Comparison of ENCODE assay signal across 8 cellular contexts in the genomic region with DNA sequence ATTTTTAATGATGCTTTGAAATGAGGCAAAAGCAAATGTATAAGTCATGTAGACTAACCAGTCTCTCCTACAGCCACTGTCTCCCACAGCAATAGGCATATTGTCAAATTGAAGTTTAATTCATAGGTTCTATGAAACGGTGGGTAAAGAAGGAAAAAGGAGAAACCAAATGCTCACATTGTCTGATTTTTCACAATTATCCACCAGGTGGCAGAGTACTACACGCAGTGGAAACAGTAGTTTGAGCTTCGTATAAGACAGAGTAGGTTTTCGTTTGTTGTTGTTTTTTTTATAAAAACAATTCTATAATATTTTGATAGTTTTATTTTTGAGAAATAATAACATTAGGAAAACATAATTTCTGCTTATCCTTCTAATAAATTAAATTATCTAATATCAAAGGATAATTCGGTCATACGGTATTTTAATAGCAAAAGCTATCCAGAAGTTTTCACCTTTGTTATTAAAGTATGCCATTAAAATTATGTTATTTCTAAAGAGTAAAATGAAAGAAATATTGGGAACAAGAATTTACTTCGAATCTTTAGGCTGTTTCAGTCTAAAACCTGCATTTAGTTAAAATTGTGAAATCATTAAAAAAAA. TPM values are rescaled to one million over a fixed set of nuclear protein-coding genes. Genes with fewer than 3 reads are reported as not detected.
A peak's percentile ranks its signal among the peaks of the same experiment; 100 is the strongest.
DNase-seq lines count a peak whose midpoint lies in the region; ATAC-seq, FAIRE-seq and TF ChIP-seq lines count a peak whose summit lies in the region.

No MANE protein-coding gene starts in this region.

- no peak overlapping the region for H3K9ac ChIP-seq in HepG2 (ENCODE audit: insufficient read depth, low read depth, low read length)

- FAIRE-seq in HepG2 (lab: Jason Lieb, UNC), result peak; percentile 78

- no peak for TF ChIP-seq POLR2A in body of pancreas (IDR thresholded peaks at IDR 0.05)
- no peak for TF ChIP-seq POLR2A in HepG2 (IDR thresholded peaks at IDR 0.05; ENCODE audit: insufficient read depth in 1 of 2, low read depth in 2 of 2, low read length in 2 of 2)
- no peak for TF ChIP-seq POLR2A in vagina (IDR thresholded peaks at IDR 0.05)

- no peaks in the 10 kb centered on the region for H3K36me3 ChIP-seq in body of pancreas (replicated peaks in 1 of 2; ENCODE audit: insufficient read depth in 1 of 2, low read depth in 2 of 2)
- no peaks in the 10 kb centered on the region for H3K36me3 ChIP-seq in HepG2 (replicated peaks in 1 of 2; ENCODE audit: control insufficient read depth in 1 of 2, insufficient read depth in 2 of 2, low read length in 2 of 2)
- no peaks in the 10 kb centered on the region for H3K36me3 ChIP-seq in vagina

- no peak overlapping the region for H3K4me2 ChIP-seq in HepG2 (ENCODE audit: low read depth, low read length)

- CTCF ChIA-PET in HepG2 (lab: Yijun Ruan, JAX; ENCODE audit: low intra/inter-chr PET ratio, low total read pairs), result interaction anchor here (0.6 to 3.3 kb wide), 2 partner anchors 11 to 432 kb away, joined by 3 to 57 read pairs; no protein-coding TSS in a partner anchor

- ATAC-seq in GM18907 (IDR thresholded peaks at IDR 0.05; ENCODE audit: unreplicated experiment), result peak; percentile 86
- peak; percentile 77 for ATAC-seq in HG03354 (IDR thresholded peaks at IDR 0.05; ENCODE audit: poor library complexity, severe bottlenecking, unreplicated experiment)
- ATAC-seq in body of pancreas, result peak; percentile 71
- peak; percentile 76 for ATAC-seq in HepG2
- ATAC-seq in activated CD4-positive, CD25-positive, alpha-beta regulatory T cell treated with anti-CD3 and anti-CD28 coated beads, Interleukin-2, amount 50 U/mL, for 24 hours, result no peak

- intact Hi-C loops in body of pancreas (cut with DNase I) (loop anchor here (5.0 kb wide), 1 partner anchor 430 kb away; no protein-coding TSS in a partner anchor), HepG2 (cut with micrococcal nuclease; ENCODE audit: unreplicated experiment) (loop anchor here (1.0 kb wide), 1 partner anchor 431 kb away; no protein-coding TSS in a partner anchor), vagina (cut with DNase I) (no loop called here)

- H3K27ac ChIP-seq in body of pancreas (no peak overlapping the region), HepG2 (ENCODE audit: extremely low read length, insufficient read depth, low read length) (no peak overlapping the region), vagina (no peak overlapping the region)

- no peak overlapping the region for H2AFZ ChIP-seq in HepG2 (ENCODE audit: low read length)

- H3K4me1 ChIP-seq in body of pancreas, result no peaks in the 10 kb centered on the region
- H3K4me1 ChIP-seq in HepG2 (ENCODE audit: insufficient read depth, low read length), result no peaks in the 10 kb centered on the region
- H3K4me1 ChIP-seq in vagina, result no peaks in the 10 kb centered on the region

- TF ChIP-seq CTCF in body of pancreas (IDR thresholded peaks at IDR 0.05), result peak in 6 of 7 experiments; percentile 59 to 71 (median 66)
- peak; percentile 76 for TF ChIP-seq CTCF in HepG2 (CRISPR knock-in tag; IDR thresholded peaks at IDR 0.05)
- TF ChIP-seq CTCF in vagina (IDR thresholded peaks at IDR 0.05), result peak; percentile 38 to 51 (median 49)

- H4K20me1 ChIP-seq in HepG2 (ENCODE audit: insufficient read depth, low read length), result no peaks in the 10 kb centered on the region

- peak; percentile 16 for DNase-seq in COLO829 (ENCODE audit: low spot score)
- peak; percentile 54 for DNase-seq in NCI-H446 treated with DMSO at 0.1 percent for 48 hours (lab: John Stamatoyannopoulos, UW)
- DNase-seq in body of pancreas, result peak in 2 of 4 donors; percentile 7 to 34
- peak; percentile 51 for DNase-seq in HepG2 (ENCODE audit: low spot score)
- no peak for DNase-seq in vagina (ENCODE audit: extremely low spot score in 2 of 2)

- no peak overlapping the region for H3K4me3 ChIP-seq in body of pancreas
- H3K4me3 ChIP-seq in HepG2 (replicated peaks in 1 of 3; ENCODE audit: insufficient read depth in 1 of 3, low read depth in 2 of 3, low read length in 3 of 3), result no peak overlapping the region
- H3K4me3 ChIP-seq in vagina, result no peak overlapping the region

- WGBS in body of pancreas, 2 donors, result 17 to 18% methylated on average over 7 of the region's 7 CpGs
- WGBS in HepG2 (ENCODE audit: low lambda C conversion rate), result 15% methylated on average over 7 of the region's 7 CpGs

- TF ChIP-seq RAD21 in HepG2 (CRISPR knock-in tag; IDR thresholded peaks at IDR 0.05), result no peak

- POLR2A ChIA-PET in HepG2 (lab: Yijun Ruan, JAX), result no interaction called here

- no peaks in the 10 kb centered on the region for H3K27me3 ChIP-seq in body of pancreas
- no peaks in the 10 kb centered on the region for H3K27me3 ChIP-seq in HepG2 (ENCODE audit: control insufficient read depth in 1 of 2, insufficient read depth in 2 of 2, low read length in 2 of 2)
- H3K27me3 ChIP-seq in vagina, result no peaks in the 10 kb centered on the region

- in situ Hi-C loops in HepG2 (cut with HindIII; ENCODE audit: extremely low pct_ligation_motif_present, low pct_unique_long_range_greater_than_20kb), result loop anchor here (5.0 kb wide), 1 partner anchor 435 kb away; no protein-coding TSS in a partner anchor

- no peaks in the 10 kb centered on the region for H3K79me2 ChIP-seq in HepG2 (ENCODE audit: insufficient read depth, low read length)

- no peak for TF ChIP-seq EP300 in HepG2 (IDR thresholded peaks at IDR 0.05; ENCODE audit: low read depth in 2 of 2, low read length in 2 of 2)
- TF ChIP-seq EP300 in HepG2 (CRISPR knock-in tag; IDR thresholded peaks at IDR 0.05; ENCODE audit: borderline replicate concordance), result no peak

- no peaks in the 10 kb centered on the region for H3K9me3 ChIP-seq in body of pancreas
- no peaks in the 10 kb centered on the region for H3K9me3 ChIP-seq in HepG2 (ENCODE audit: low read length)
- H3K9me3 ChIP-seq in vagina, result no peaks in the 10 kb centered on the region

- BruUV-seq in HepG2 (replicated peaks; lab: Mats Ljungman, UMichigan), result no TSS peak

TF ChIP-seq in HepG2, 621 proteins besides CTCF, POLR2A, EP300 and RAD21 (continues in another document):
- TF ChIP-seq SMC3 (IDR thresholded peaks at IDR 0.05; ENCODE audit: low read length) (peak; percentile 78), STAG1 (CRISPR knock-in tag; IDR thresholded peaks at IDR 0.05) (peak; percentile 73)

RNA-seq across cellular contexts. Expression of gene TYW3, which starts 39.1 kb away (rescaled TPM):
- total RNA-seq in body of pancreas (10 to 100 TPM in 1 of 2 donors, 1 to 10 TPM in 1; 8.6 to 15.3 TPM), HepG2 (2016; rRNA removed; fragmentation: Illumina TruSeq; extraction: Trizol) (45.8 and 77.2 TPM in 2 replicates), vagina (8.8 TPM)
- 20.0 and 24.3 TPM in 2 replicates for total RNA-seq in HepG2 (2016; cell fraction: cytosol; rRNA removed; fragmentation: Illumina TruSeq; extraction: Trizol; ENCODE audit: low read depth)
- total RNA-seq in HepG2 (2016; cell fraction: insoluble cytoplasmic fraction; rRNA removed; fragmentation: Illumina TruSeq; extraction: Trizol), result 48.2 and 77.6 TPM in 2 replicates
- 55.2 and 64.7 TPM in 2 replicates for total RNA-seq in HepG2 (2016; cell fraction: membrane; rRNA removed; fragmentation: Illumina TruSeq; extraction: Trizol)
- 23.1 and 25.9 TPM in 2 replicates for total RNA-seq in HepG2 (2016; cell fraction: nucleus; rRNA removed; fragmentation: Illumina TruSeq; extraction: Trizol)
- polyA plus RNA-seq in HepG2 (2011; rRNA removed), result 11.7 and 17.6 TPM in 2 replicates
- polyA plus RNA-seq in HepG2 (2011; cell fraction: cytosol; rRNA removed), result 7.5 and 11.1 TPM in 2 replicates
- polyA plus RNA-seq in HepG2 (2011; cell fraction: nucleus; rRNA removed), result 5.8 and 6.9 TPM in 2 replicates
- polyA plus RNA-seq in HepG2 (2012), result 18.2 and 30.2 TPM in 2 replicates
- 45.2 and 48.7 TPM in 2 replicates for polyA plus RNA-seq in HepG2 (2016; cell fraction: cytosol; fragmentation: Illumina TruSeq; extraction: Trizol; ENCODE audit: low read depth)
- 88.2 and 89.8 TPM in 2 replicates for polyA plus RNA-seq in HepG2 (2016; cell fraction: insoluble cytoplasmic fraction; fragmentation: Illumina TruSeq; extraction: Trizol; ENCODE audit: low read depth)
- polyA plus RNA-seq in HepG2 (2016; cell fraction: membrane; fragmentation: Illumina TruSeq; extraction: Trizol; ENCODE audit: low read depth), result 62.5 and 75.3 TPM in 2 replicates
- polyA plus RNA-seq in HepG2 (2016; cell fraction: nucleus; fragmentation: Illumina TruSeq; extraction: Trizol; ENCODE audit: insufficient read depth, low read depth), result 41.1 and 43.4 TPM in 2 replicates
- polyA minus RNA-seq in HepG2 (2011; rRNA and poly(A)+ RNA removed; ENCODE audit: low replicate concordance), result 7.4 and 14.2 TPM in 2 replicates
- 8.8 and 10.0 TPM in 2 replicates for polyA minus RNA-seq in HepG2 (2011; cell fraction: cytosol; rRNA and poly(A)+ RNA removed)
- 29.8 and 29.9 TPM in 2 replicates for polyA minus RNA-seq in HepG2 (2011; cell fraction: nucleus; rRNA and poly(A)+ RNA removed)

RNA-seq across cellular contexts. Expression of gene CRYZ, which starts 39.2 kb away (rescaled TPM):
- 10 to 100 TPM; 28.7 to 77.0 TPM for total RNA-seq in body of pancreas
- 115 and 203 TPM in 2 replicates for total RNA-seq in HepG2 (2016; rRNA removed; fragmentation: Illumina TruSeq; extraction: Trizol)
- total RNA-seq in HepG2 (2016; cell fraction: cytosol; rRNA removed; fragmentation: Illumina TruSeq; extraction: Trizol; ENCODE audit: low read depth), result 11.6 and 13.0 TPM in 2 replicates
- 115 and 198 TPM in 2 replicates for total RNA-seq in HepG2 (2016; cell fraction: insoluble cytoplasmic fraction; rRNA removed; fragmentation: Illumina TruSeq; extraction: Trizol)
- 40.3 and 47.4 TPM in 2 replicates for total RNA-seq in HepG2 (2016; cell fraction: membrane; rRNA removed; fragmentation: Illumina TruSeq; extraction: Trizol)
- 55.8 and 62.4 TPM in 2 replicates for total RNA-seq in HepG2 (2016; cell fraction: nucleus; rRNA removed; fragmentation: Illumina TruSeq; extraction: Trizol)
- polyA plus RNA-seq in HepG2 (2011; rRNA removed), result 149 and 211 TPM in 2 replicates
- polyA plus RNA-seq in HepG2 (2011; cell fraction: cytosol; rRNA removed), result 82.6 and 124 TPM in 2 replicates
- polyA plus RNA-seq in HepG2 (2011; cell fraction: nucleus; rRNA removed), result 63.1 and 80.9 TPM in 2 replicates
- polyA plus RNA-seq in HepG2 (2012), result 110 and 119 TPM in 2 replicates
- 11.6 and 11.8 TPM in 2 replicates for polyA plus RNA-seq in HepG2 (2016; cell fraction: cytosol; fragmentation: Illumina TruSeq; extraction: Trizol; ENCODE audit: low read depth)
- 192 and 213 TPM in 2 replicates for polyA plus RNA-seq in HepG2 (2016; cell fraction: insoluble cytoplasmic fraction; fragmentation: Illumina TruSeq; extraction: Trizol; ENCODE audit: low read depth)
- 38.2 and 41.7 TPM in 2 replicates for polyA plus RNA-seq in HepG2 (2016; cell fraction: membrane; fragmentation: Illumina TruSeq; extraction: Trizol; ENCODE audit: low read depth)
- polyA plus RNA-seq in HepG2 (2016; cell fraction: nucleus; fragmentation: Illumina TruSeq; extraction: Trizol; ENCODE audit: insufficient read depth, low read depth), result 103 and 104 TPM in 2 replicates
- polyA minus RNA-seq in HepG2 (2011; rRNA and poly(A)+ RNA removed; ENCODE audit: low replicate concordance), result 13.3 and 37.8 TPM in 2 replicates
- 59.3 and 73.9 TPM in 2 replicates for polyA minus RNA-seq in HepG2 (2011; cell fraction: cytosol; rRNA and poly(A)+ RNA removed)
- polyA minus RNA-seq in HepG2 (2011; cell fraction: nucleus; rRNA and poly(A)+ RNA removed), result 51.9 and 74.7 TPM in 2 replicates
- 32.7 TPM for total RNA-seq in vagina

Comparison
In these comparisons a context has a peak if more than half of its experiments do, and no peak if none do; other contexts are left out.
1. DNase-seq: peak in COLO829 (single experiment), NCI-H446 treated with DMSO at 0.1 percent for 48 hours (single experiment) and HepG2 (single experiment); none in vagina (0 of 2).
2. ATAC-seq: peak in GM18907 (single experiment), HG03354 (single experiment), body of pancreas (single experiment) and HepG2 (single experiment); none in activated CD4-positive, CD25-positive, alpha-beta regulatory T cell treated with anti-CD3 and anti-CD28 coated beads, Interleukin-2, amount 50 U/mL, for 24 hours (0 of 2).
3. Peak in every context shown above with its lines, with median percentiles within 50 percentile points of each other: CTCF ChIP-seq.